In the genomic region with DNA sequence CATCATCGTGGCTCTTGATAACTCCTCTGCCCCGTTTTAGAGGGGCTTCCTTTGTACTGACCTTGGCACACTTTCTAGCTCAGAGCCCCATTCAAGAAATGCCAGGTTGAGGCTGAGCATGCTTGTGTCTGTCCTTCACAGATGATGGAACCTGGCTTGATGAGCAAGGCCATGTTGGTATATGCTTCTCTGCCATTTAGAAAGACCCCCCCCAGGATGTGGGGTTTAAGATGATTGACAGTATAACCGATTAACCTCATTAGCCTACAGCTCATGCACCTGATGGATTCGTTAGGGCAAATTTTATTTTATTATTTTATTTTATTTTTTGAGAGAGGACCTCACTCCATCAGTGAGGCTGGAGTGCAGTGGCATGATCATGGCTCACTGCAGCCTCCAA, we compare ENCODE assay signal across 1 cellular context.
TF ChIP-seq lines count a peak whose summit lies in the region.

No MANE protein-coding gene starts in this region.

TF ChIP-seq in endothelial cell of umbilical vein, 7 proteins besides CTCF, POLR2A, EP300 and RAD21:
- no peak for TF ChIP-seq JUN (IDR thresholded peaks at IDR 0.05; ENCODE audit: borderline replicate concordance, insufficient read depth, insufficient read length, low read depth)
